20 cellular contexts compared by ENCODE assay signal in genomic region chr5:6287136-6287535, GRCh38.
DNase-seq lines count a peak whose midpoint lies in the region; ATAC-seq, FAIRE-seq and TF ChIP-seq lines count a peak whose summit lies in the region.
"Had no signal": no experiment of that assay in that cellular context is flagged by ENCODE, and none has a peak within 500 bp of the region (broad histone marks: within the 10 kb centered on the region; RNA-seq: fewer than 3 reads in every experiment).

No MANE protein-coding gene starts in this region.

- no peak for TF ChIP-seq RAD21 in K562 (CRISPR knock-in tag; conservative IDR thresholded peaks at IDR 0.05 in 1 of 2, IDR thresholded peaks at IDR 0.05 in 1 of 2)

- no peak overlapping the region for H3K4me3 ChIP-seq in A673 (ENCODE audit: low read depth, low read length, poor library complexity, severe bottlenecking)
- no peak overlapping the region for H3K4me3 ChIP-seq in HEK293 (ENCODE audit: low read depth, low read length)
- no peak overlapping the region for H3K4me3 ChIP-seq in K562

- H3K36me3 ChIP-seq in A673 (ENCODE audit: insufficient read depth, low read length, poor library complexity, severe bottlenecking) = no peaks in the 10 kb centered on the region
- H3K36me3 ChIP-seq in HEK293 (ENCODE audit: control insufficient read depth in 2 of 2, insufficient read depth in 1 of 2, low read length in 2 of 2) = no peaks in the 10 kb centered on the region
- H3K36me3 ChIP-seq in K562 (ENCODE audit: control insufficient read depth, insufficient read depth, low read length) = no peaks in the 10 kb centered on the region
- H3K36me3 ChIP-seq: BE2C had no signal

- POLR2A ChIA-PET in A673 (lab: Charles Lee; ENCODE audit: low non-redundant PET) = interaction anchor here (0.6 kb wide), 2 partner anchors 63 to 277 kb away, joined by 3 read pairs; no protein-coding TSS in a partner anchor
- POLR2A ChIA-PET in HEK293 (lab: Yijun Ruan, JAX) = no interaction called here
- POLR2A ChIA-PET in K562 (lab: Yijun Ruan, JAX) = no interaction called here

- TF ChIP-seq EP300 in K562 (IDR thresholded peaks at IDR 0.05; ENCODE audit: low read length) = no peak

- no peaks in the 10 kb centered on the region for H3K4me1 ChIP-seq in A673 (ENCODE audit: insufficient read depth, low read length, poor library complexity, severe bottlenecking)
- H3K4me1 ChIP-seq in HEK293 (ENCODE audit: control insufficient read depth, insufficient read depth, low read length) = no peaks in the 10 kb centered on the region
- H3K4me1 ChIP-seq in K562 (replicated peaks in 1 of 2; ENCODE audit: control insufficient read depth in 2 of 2, insufficient read depth in 2 of 2, low read length in 2 of 2) = no peaks in the 10 kb centered on the region
- H3K4me1 ChIP-seq: BE2C had no signal

- no peaks in the 10 kb centered on the region for H3K9me1 ChIP-seq in K562 (ENCODE audit: control insufficient read depth, insufficient read depth, low read length)

- H2AFZ ChIP-seq in K562 (ENCODE audit: low read depth, low read length) = no peak overlapping the region

- ATAC-seq in K562 (no peak; the same call in 2 of the 3 replicates), GM18858 (IDR thresholded peaks at IDR 0.05; ENCODE audit: unreplicated experiment) (no peak)

- TF ChIP-seq POLR2A in K562 (conservative IDR thresholded peaks at IDR 0.05) = no peak

- no peak overlapping the region for H3K27ac ChIP-seq in A673 (ENCODE audit: low read depth, low read length, poor library complexity, severe bottlenecking)
- H3K27ac ChIP-seq in HEK293 (ENCODE audit: extremely low read depth, low read depth, low read length) = no peak overlapping the region
- H3K27ac ChIP-seq in K562 (ENCODE audit: extremely low read depth, low read depth, low read length) = no peak overlapping the region
- H3K27ac ChIP-seq: C4-2B had no signal

- BruUV-seq in A673 (replicated peaks; lab: Mats Ljungman, UMichigan) (no TSS peak), K562 (replicated peaks; lab: Mats Ljungman, UMichigan) (no TSS peak)

- TF ChIP-seq CTCF in A673 (conservative IDR thresholded peaks at IDR 0.05; ENCODE audit: low read depth, low read length) (no peak), HEK293 (tag by site-specific recombination; IDR thresholded peaks at IDR 0.05) (no peak), K562 (IDR thresholded peaks at IDR 0.05 in 2 of 3, conservative IDR thresholded peaks at IDR 0.05 in 1 of 3; ENCODE audit: insufficient read depth in 2 of 3, low read depth in 1 of 3, low read length in 3 of 3) (no peak)

- H4K20me1 ChIP-seq in K562 (replicated peaks; ENCODE audit: control insufficient read depth, insufficient read depth, low read length) = no peaks in the 10 kb centered on the region

- in situ Hi-C loops in K562 (cut with MboI) = no loop called here

- H3K4me2 ChIP-seq in K562 (ENCODE audit: insufficient read depth, low read length) = no peak overlapping the region

- peaks cover 43% of the 10 kb centered on the region for H3K27me3 ChIP-seq in A673 (replicated peaks; ENCODE audit: insufficient read depth, low read depth, low read length, poor library complexity)
- no peaks in the 10 kb centered on the region for H3K27me3 ChIP-seq in K562 (ENCODE audit: control insufficient read depth in 2 of 2, insufficient read depth in 2 of 2, low read length in 2 of 2)
- H3K27me3 ChIP-seq: BE2C had no signal

- H3K79me2 ChIP-seq in K562 (ENCODE audit: control insufficient read depth, insufficient read depth, low read length) = no peaks in the 10 kb centered on the region

- CTCF ChIA-PET in A673 (lab: Charles Lee) (no interaction called here), HEK293 (lab: Yijun Ruan, JAX) (interaction anchor here (1.0 kb wide), 1 partner anchor 51 kb away, joined by 3 read pairs; no protein-coding TSS in a partner anchor), K562 (lab: Yijun Ruan, JAX; ENCODE audit: low intra/inter-chr PET ratio) (no interaction called here)

- intact Hi-C loops in A673 (cut with micrococcal nuclease; ENCODE audit: unreplicated experiment) = no loop called here
- intact Hi-C loops in K562 (cut with micrococcal nuclease) = no loop called here

- WGBS in K562 (ENCODE audit: insufficient coverage, low coverage, missing lambda C conversion rate) = 0% methylated on average over 5 of the region's 5 CpGs

- FAIRE-seq in K562 (lab: Jason Lieb, UNC) = no peak
- FAIRE-seq: A204.1, D721Med, G401.6, GM12892, H54 had no signal

- H3K9me3 ChIP-seq in A673 (ENCODE audit: low read depth, low read length, poor library complexity, severe bottlenecking) (no peaks in the 10 kb centered on the region), HEK293 (ENCODE audit: control insufficient read depth, insufficient read depth, low read depth, low read length) (no peaks in the 10 kb centered on the region; the same call in 1 of the 2 replicates), K562 (replicated peaks; ENCODE audit: control insufficient read depth, insufficient read depth, low read depth, low read length) (no peaks in the 10 kb centered on the region)
- H3K9me3 ChIP-seq: BE2C had no signal

- H3K9ac ChIP-seq in K562 (ENCODE audit: insufficient read depth in 1 of 2, low read depth in 2 of 2, low read length in 2 of 2) = no peak overlapping the region

- DNase-seq in A673 (ENCODE audit: low spot score) (peak; percentile 15), K562 (ENCODE audit: extremely low read depth in 1 of 4, low spot score in 3 of 4) (no peak), left kidney (ENCODE audit: low read depth, low spot score) (peak; percentile 47), HCEC 1CT (no peak), COR-L47 (lab: John Stamatoyannopoulos, UW) (no peak)
- DNase-seq in activated naive CD4-positive, alpha-beta T cell treated with anti-CD3 and anti-CD28 coated beads, Interleukin-2, amount 50 U/mL, for 16 hours = no peak
- DNase-seq: BE2C; CD4-positive, alpha-beta memory T cell; DMS153; DMS79 treated with DMSO at 0.1 percent for 48 hours; EL; IMR-90 had no signal

TF ChIP-seq in HEK293, 187 proteins besides CTCF, POLR2A, EP300 and RAD21 (continues in another document):
- no peak for TF ChIP-seq MZF1 (tag by site-specific recombination; IDR thresholded peaks at IDR 0.05; ENCODE audit: borderline replicate concordance)
- TF ChIP-seq, protein P1, sequence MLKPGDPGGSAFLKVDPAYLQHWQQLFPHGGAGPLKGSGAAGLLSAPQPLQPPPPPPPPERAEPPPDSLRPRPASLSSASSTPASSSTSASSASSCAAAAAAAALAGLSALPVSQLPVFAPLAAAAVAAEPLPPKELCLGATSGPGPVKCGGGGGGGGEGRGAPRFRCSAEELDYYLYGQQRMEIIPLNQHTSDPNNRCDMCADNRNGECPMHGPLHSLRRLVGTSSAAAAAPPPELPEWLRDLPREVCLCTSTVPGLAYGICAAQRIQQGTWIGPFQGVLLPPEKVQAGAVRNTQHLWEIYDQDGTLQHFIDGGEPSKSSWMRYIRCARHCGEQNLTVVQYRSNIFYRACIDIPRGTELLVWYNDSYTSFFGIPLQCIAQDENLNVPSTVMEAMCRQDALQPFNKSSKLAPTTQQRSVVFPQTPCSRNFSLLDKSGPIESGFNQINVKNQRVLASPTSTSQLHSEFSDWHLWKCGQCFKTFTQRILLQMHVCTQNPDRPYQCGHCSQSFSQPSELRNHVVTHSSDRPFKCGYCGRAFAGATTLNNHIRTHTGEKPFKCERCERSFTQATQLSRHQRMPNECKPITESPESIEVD (tag by site-specific recombination; IDR thresholded peaks at IDR 0.05) = no peak

TF ChIP-seq in K562, 482 proteins besides CTCF, POLR2A, EP300 and RAD21:
- TF ChIP-seq EGR1 (conservative IDR thresholded peaks at IDR 0.05) = 0 out of 2 replicates have a peak, but pooled peaks have one; percentile 24
- TF ChIP-seq ZNF174 (CRISPR knock-in tag; IDR thresholded peaks at IDR 0.05) = no peak
TF ChIP-seq in K562: peak in this region for 1.

Comparison
In these comparisons a context has a peak if more than half of its experiments do, and no peak if none do; other contexts are left out.
1. DNase-seq: peak in A673 (single experiment) and left kidney (single experiment); none in K562 (0 of 4), HCEC 1CT (single experiment), COR-L47 (single experiment) and activated naive CD4-positive, alpha-beta T cell treated with anti-CD3 and anti-CD28 coated beads, Interleukin-2, amount 50 U/mL, for 16 hours (single experiment).